Comparison of ENCODE assay signal across 1 cellular context in genomic region chr7:1559626-1560590, GRCh38.
TF ChIP-seq lines count a peak whose summit lies in the region.

No MANE protein-coding gene starts in this region.

TF ChIP-seq in HepG2, 621 proteins besides CTCF, POLR2A, EP300 and RAD21:
- TF ChIP-seq GABPA (IDR thresholded peaks at IDR 0.05; ENCODE audit: low read depth, low read length) (no peak), GABPA (CRISPR knock-in tag; IDR thresholded peaks at IDR 0.05; ENCODE audit: low read depth) (no peak), ZNF850 (CRISPR knock-in tag; conservative IDR thresholded peaks at IDR 0.05) (no peak), SIX4 (CRISPR knock-in tag; IDR thresholded peaks at IDR 0.05) (no peak), ZNF687 (CRISPR knock-in tag; IDR thresholded peaks at IDR 0.05) (0 out of 2 replicates have a peak, but pooled peaks have one; percentile 22), ZNF839 (CRISPR knock-in tag; IDR thresholded peaks at IDR 0.05; ENCODE audit: borderline replicate concordance) (no peak), NFE2L2 (IDR thresholded peaks at IDR 0.05; ENCODE audit: low read length) (no peak), MYPOP (CRISPR knock-in tag; IDR thresholded peaks at IDR 0.05) (no peak), ZNF317 (CRISPR knock-in tag; IDR thresholded peaks at IDR 0.05) (no peak)
TF ChIP-seq in HepG2: peak in this region for 1.
